ENCODE assay signal across 22 cellular contexts in the genomic region with DNA sequence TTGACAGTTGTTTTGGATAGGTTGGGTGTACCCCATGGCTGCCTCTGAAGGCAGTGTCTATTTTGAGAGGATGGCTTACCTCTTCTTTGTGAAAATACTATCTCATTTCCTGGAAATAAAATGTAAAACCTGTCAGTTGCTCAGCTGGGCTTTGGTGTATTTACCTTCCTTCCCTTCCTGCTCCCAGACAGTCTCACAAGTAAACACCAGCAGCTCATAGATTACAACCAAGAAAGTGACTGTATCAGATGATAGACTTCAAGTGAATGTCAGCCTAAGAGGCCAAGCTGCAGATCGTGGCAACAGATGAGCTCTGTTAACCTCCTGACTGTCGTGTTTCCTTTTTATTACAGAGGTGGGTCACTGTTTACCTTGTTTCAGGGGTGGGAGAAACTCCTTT.
A peak's percentile ranks its signal among the peaks of the same experiment; 100 is the strongest.
DNase-seq lines count a peak whose midpoint lies in the region; ATAC-seq and TF ChIP-seq lines count a peak whose summit lies in the region.
"Had no signal": no experiment of that assay in that cellular context is flagged by ENCODE, and none has a peak within 500 bp of the region (broad histone marks: within the 10 kb centered on the region; RNA-seq: fewer than 3 reads in every experiment).

No MANE protein-coding gene starts in this region.

- no peak for DNase-seq in T-helper 1 cell
- DNase-seq in stimulated activated naive CD8-positive, alpha-beta T cell treated with anti-CD3 and anti-CD28 coated beads, Interleukin-15, amount 100 ng/mL, for 72 hours: no peak
- no peak for DNase-seq in stimulated activated naive CD8-positive, alpha-beta T cell treated with anti-CD3 and anti-CD28 coated beads, Interleukin-15, Interleukin-2, amounts not matched to agents 100 U/mL and 50 U/mL, for 24 hours
- DNase-seq in nephron progenitor cell: no peak
- no peak for DNase-seq in NCI-H446 (lab: John Stamatoyannopoulos, UW)
- DNase-seq in GM10248 (ENCODE audit: extremely low spot score): no peak
- DNase-seq: AML-193, C1 segment of cervical spinal cord, Karpas-422, MV-4-11, NCI-H1105 treated with DMSO at 0.1 percent for 48 hours, NCI-H1694, NCI-H2081, NCI-H2171, NCI-H345, NCI-H524 treated with DMSO at 0.1 percent for 48 hours, NCI-H82, SIG-M5 had no signal

- H3K27ac Mint-ChIP-seq in T-helper 1 cell treated with Interleukin-12 subunit alpha and Interleukin-12 subunit beta and Interleukin-4 antibody, amounts not matched to agents 30 μg/mL and 1 μg/mL, for 36 hours: peak overlapping the region; percentile 4
- peak overlapping the region; percentile 4 to 72 for H3K27ac Mint-ChIP-seq in stimulated activated naive CD8-positive, alpha-beta T cell treated with anti-CD3 and anti-CD28 coated beads, Interleukin-15, amount 100 ng/mL, for 72 hours
- H3K27ac Mint-ChIP-seq in nephron progenitor cell: peak overlapping the region; percentile 15
- H3K27ac Mint-ChIP-seq: IgD-negative memory B cell had no signal

- CTCF ChIA-PET in GM10248 (lab: Yijun Ruan, JAX): no interaction called here

- no peaks in the 10 kb centered on the region for H3K27me3 Mint-ChIP-seq in T-helper 1 cell treated with Interleukin-12 subunit alpha and Interleukin-12 subunit beta and Interleukin-4 antibody, amounts not matched to agents 30 μg/mL and 1 μg/mL, for 36 hours (ENCODE audit: low read depth)
- H3K27me3 Mint-ChIP-seq in stimulated activated naive CD8-positive, alpha-beta T cell treated with anti-CD3 and anti-CD28 coated beads, Interleukin-15, amount 100 ng/mL, for 72 hours: no peaks in the 10 kb centered on the region
- H3K27me3 Mint-ChIP-seq in nephron progenitor cell (ENCODE audit: low read depth, poor library complexity): no peaks in the 10 kb centered on the region
- H3K27me3 Mint-ChIP-seq: IgD-negative memory B cell had no signal

- POLR2A ChIA-PET in GM10248 (lab: Yijun Ruan, JAX): no interaction called here

- TF ChIP-seq CTCF in nephron progenitor cell (IDR thresholded peaks at IDR 0.05) (no peak), GM10248 (IDR thresholded peaks at IDR 0.05; ENCODE audit: control extremely low read depth, extremely low read depth, low read depth, missing control alignments) (no peak)

- no peak overlapping the region for H3K4me3 Mint-ChIP-seq in T-helper 1 cell treated with Interleukin-12 subunit alpha and Interleukin-12 subunit beta and Interleukin-4 antibody, amounts not matched to agents 30 μg/mL and 1 μg/mL, for 36 hours
- H3K4me3 Mint-ChIP-seq in stimulated activated naive CD8-positive, alpha-beta T cell treated with anti-CD3 and anti-CD28 coated beads, Interleukin-15, amount 100 ng/mL, for 72 hours: no peak overlapping the region
- no peak overlapping the region for H3K4me3 Mint-ChIP-seq in nephron progenitor cell
- H3K4me3 Mint-ChIP-seq: IgD-negative memory B cell had no signal

- H3K36me3 Mint-ChIP-seq in T-helper 1 cell treated with Interleukin-12 subunit alpha and Interleukin-12 subunit beta and Interleukin-4 antibody, amounts not matched to agents 30 μg/mL and 1 μg/mL, for 36 hours (ENCODE audit: low read depth): peaks cover 10% of the 10 kb centered on the region
- peaks cover 15% of the 10 kb centered on the region for H3K36me3 Mint-ChIP-seq in nephron progenitor cell (ENCODE audit: low read depth)

- H3K4me1 Mint-ChIP-seq in T-helper 1 cell treated with Interleukin-12 subunit alpha and Interleukin-12 subunit beta and Interleukin-4 antibody, amounts not matched to agents 30 μg/mL and 1 μg/mL, for 36 hours (ENCODE audit: low read depth): peaks cover 3% of the 10 kb centered on the region
- no peaks in the 10 kb centered on the region for H3K4me1 Mint-ChIP-seq in stimulated activated naive CD8-positive, alpha-beta T cell treated with anti-CD3 and anti-CD28 coated beads, Interleukin-15, amount 100 ng/mL, for 72 hours
- H3K4me1 Mint-ChIP-seq in nephron progenitor cell: no peaks in the 10 kb centered on the region

- H3K9me3 Mint-ChIP-seq in T-helper 1 cell treated with Interleukin-12 subunit alpha and Interleukin-12 subunit beta and Interleukin-4 antibody, amounts not matched to agents 30 μg/mL and 1 μg/mL, for 36 hours: no peaks in the 10 kb centered on the region
- no peaks in the 10 kb centered on the region for H3K9me3 Mint-ChIP-seq in stimulated activated naive CD8-positive, alpha-beta T cell treated with anti-CD3 and anti-CD28 coated beads, Interleukin-15, amount 100 ng/mL, for 72 hours
- no peaks in the 10 kb centered on the region for H3K9me3 Mint-ChIP-seq in nephron progenitor cell
- H3K9me3 Mint-ChIP-seq: IgD-negative memory B cell had no signal

- ATAC-seq in stimulated activated naive CD8-positive, alpha-beta T cell treated with anti-CD3 and anti-CD28 coated beads, Interleukin-15, amount 100 ng/mL, for 72 hours: no peak
- no peak for ATAC-seq in stimulated activated naive CD8-positive, alpha-beta T cell treated with anti-CD3 and anti-CD28 coated beads, Interleukin-15, Interleukin-2, amounts not matched to agents 100 U/mL and 50 U/mL, for 24 hours
- ATAC-seq in GM18870 (IDR thresholded peaks at IDR 0.05; ENCODE audit: unreplicated experiment): no peak
- ATAC-seq: Panc1 had no signal
